19 cellular contexts compared by ENCODE assay signal in genomic region chr12:106141452-106141851, GRCh38. TPM values are rescaled to one million over a fixed set of nuclear protein-coding genes. Genes with fewer than 3 reads are reported as not detected.
DNase-seq lines count a peak whose midpoint lies in the region; ATAC-seq and TF ChIP-seq lines count a peak whose summit lies in the region.
"Had no signal": no experiment of that assay in that cellular context is flagged by ENCODE, and none has a peak within 500 bp of the region (broad histone marks: within the 10 kb centered on the region; RNA-seq: fewer than 3 reads in every experiment).

No MANE protein-coding gene starts in this region.

- H3K36me3 ChIP-seq in GM23338 (ENCODE audit: insufficient read depth) (no peaks in the 10 kb centered on the region), ascending aorta (no peaks in the 10 kb centered on the region), iPS-20b (ENCODE audit: insufficient read depth, low read depth, low read length) (no peaks in the 10 kb centered on the region), skeletal muscle tissue (ENCODE audit: control insufficient read depth in 3 of 3, insufficient read depth in 3 of 3, low read length in 3 of 3) (no peaks in the 10 kb centered on the region)
- H3K36me3 ChIP-seq: left lung, MG63, stomach had no signal

- H3K4me2 ChIP-seq in GM23338, result peak overlapping the region; percentile 91

- intact Hi-C loops in ascending aorta (cut with DNase I), result loop anchor here (10.0 kb wide), 1 partner anchor 617 kb away; no protein-coding TSS in a partner anchor

- H3K27ac ChIP-seq in GM23338 (ENCODE audit: low read depth) (peak overlapping the region; percentile 81; the same call in 1 of the 2 replicates), ascending aorta (peak overlapping the region; percentile 98 to 99), iPS-20b (ENCODE audit: low read length) (no peak overlapping the region), skeletal muscle tissue (ENCODE audit: low read depth, low read length) (peak overlapping the region; percentile 15)
- H3K27ac ChIP-seq: C4-2B, left lung had no signal

- H3K4me3 ChIP-seq in GM23338, result peak overlapping the region; percentile 82
- H3K4me3 ChIP-seq in ascending aorta, result peak overlapping the region; percentile 87 to 95
- H3K4me3 ChIP-seq in iPS-20b (ENCODE audit: low read length), result peak overlapping the region; percentile 83; the same call in 1 of the 2 replicates
- H3K4me3 ChIP-seq in skeletal muscle tissue (ENCODE audit: low read length in 3 of 3), result no peak overlapping the region
- H3K4me3 ChIP-seq: left lung, MG63, skin epidermis had no signal

- TF ChIP-seq CTCF in GM23338 (conservative IDR thresholded peaks at IDR 0.05; ENCODE audit: low read depth in 2 of 2) (no peak), ascending aorta (IDR thresholded peaks at IDR 0.05) (no peak)

- H3K79me2 ChIP-seq in GM23338 (replicated peaks; ENCODE audit: insufficient read depth), result peaks cover 61% of the 10 kb centered on the region

- peak overlapping the region; percentile 32; the same call in 1 of the 3 replicates for H3K4me3 Mint-ChIP-seq in GM23338
- no peak overlapping the region for H3K4me3 Mint-ChIP-seq in T-helper 17 cell
- H3K4me3 Mint-ChIP-seq: activated naive CD8-positive, alpha-beta T cell treated with anti-CD3 and anti-CD28 coated beads, Interleukin-2, amount 50 U/mL, for 24 hours had no signal

- H3K4me1 Mint-ChIP-seq in GM23338, result peaks cover 59% of the 10 kb centered on the region
- peaks cover 9% of the 10 kb centered on the region for H3K4me1 Mint-ChIP-seq in T-helper 17 cell

- H3K9ac ChIP-seq in iPS-20b (ENCODE audit: low read depth, low read length) (no peak overlapping the region), skeletal muscle tissue (ENCODE audit: low read depth in 1 of 3, low read length in 3 of 3) (peak overlapping the region in 1 of 3 donors; percentile 47)

- H3K9me3 ChIP-seq in ascending aorta, result no peaks in the 10 kb centered on the region
- H3K9me3 ChIP-seq in iPS-20b (ENCODE audit: insufficient read depth, low read depth, low read length), result no peaks in the 10 kb centered on the region
- H3K9me3 ChIP-seq in skeletal muscle tissue (ENCODE audit: control insufficient read depth in 3 of 3, low read length in 3 of 3), result no peaks in the 10 kb centered on the region
- H3K9me3 ChIP-seq in T-helper 17 cell (ENCODE audit: control insufficient read depth, low read length, poor library complexity, severe bottlenecking), result no peaks in the 10 kb centered on the region
- H3K9me3 ChIP-seq: left lung, MG63, stomach had no signal

- H3K27me3 ChIP-seq in GM23338 (ENCODE audit: insufficient read depth) (peaks cover 11% of the 10 kb centered on the region), ascending aorta (no peaks in the 10 kb centered on the region), iPS-20b (ENCODE audit: insufficient read depth, low read length) (peaks cover 18% of the 10 kb centered on the region), skeletal muscle tissue (ENCODE audit: control insufficient read depth in 3 of 3, insufficient read depth in 3 of 3, low read length in 3 of 3) (no peaks in the 10 kb centered on the region)
- H3K27me3 ChIP-seq: MG63 had no signal

- no peaks in the 10 kb centered on the region; the same call in 1 of the 2 replicates for H3F3A ChIP-seq in GM23338 (replicated peaks; ENCODE audit: low read depth)

- ATAC-seq in GM23338 (no peak), T-helper 17 cell (no peak)
- ATAC-seq in activated CD4-positive, CD25-positive, alpha-beta regulatory T cell treated with anti-CD3 and anti-CD28 coated beads, Interleukin-2, amount 50 U/mL, for 24 hours, result no peak
- ATAC-seq: activated naive CD8-positive, alpha-beta T cell treated with anti-CD3 and anti-CD28 coated beads, Interleukin-2, amount 50 U/mL, for 24 hours; left lung; naive thymus-derived CD4-positive, alpha-beta T cell had no signal

- H3K36me3 Mint-ChIP-seq in GM23338 (ENCODE audit: low read depth) (peaks cover 2% of the 10 kb centered on the region), T-helper 17 cell (ENCODE audit: low read depth) (peaks cover 4% of the 10 kb centered on the region)
- H3K36me3 Mint-ChIP-seq: naive thymus-derived CD4-positive, alpha-beta T cell had no signal

- no peak overlapping the region for H2AFZ ChIP-seq in GM23338

- H3K4me1 ChIP-seq in GM23338 (ENCODE audit: insufficient read depth) (peaks cover 52% of the 10 kb centered on the region), ascending aorta (peaks cover 0 to 28% of the 10 kb centered on the region in 2 donors), iPS-20b (ENCODE audit: insufficient read depth, low read length) (peaks cover 39% of the 10 kb centered on the region), skeletal muscle tissue (ENCODE audit: control insufficient read depth in 3 of 3, insufficient read depth in 3 of 3, low read length in 3 of 3) (peaks cover 42 to 59% (median 58%) of the 10 kb centered on the region in 3 donors)

- DNase-seq in GM23338 (ENCODE audit: low spot score), result no peak
- DNase-seq in ascending aorta (ENCODE audit: low spot score in 2 of 2), result no peak
- DNase-seq in T-helper 17 cell, result no peak
- DNase-seq in SHP77 treated with DMSO at 0.1 percent for 48 hours (lab: John Stamatoyannopoulos, UW), result no peak
- DNase-seq: activated naive CD8-positive, alpha-beta T cell treated with anti-CD3 and anti-CD28 coated beads, Interleukin-2, amount 50 U/mL, for 24 hours; DMS79; hippocampal formation; left lung; MG63; naive thymus-derived CD4-positive, alpha-beta T cell; NCI-H2081 treated with DMSO at 0.1 percent for 48 hours; NCI-H774; stomach; T1000 had no signal

- H3K27ac Mint-ChIP-seq in GM23338 (no peak overlapping the region), T-helper 17 cell (no peak overlapping the region)
- H3K27ac Mint-ChIP-seq: activated naive CD8-positive, alpha-beta T cell treated with anti-CD3 and anti-CD28 coated beads, Interleukin-2, amount 50 U/mL, for 24 hours; naive thymus-derived CD4-positive, alpha-beta T cell had no signal

- H3K9me3 Mint-ChIP-seq in GM23338, result no peaks in the 10 kb centered on the region
- H3K9me3 Mint-ChIP-seq: activated naive CD8-positive, alpha-beta T cell treated with anti-CD3 and anti-CD28 coated beads, Interleukin-2, amount 50 U/mL, for 24 hours had no signal

- no peaks in the 10 kb centered on the region for H4K20me1 ChIP-seq in GM23338 (replicated peaks; ENCODE audit: insufficient read depth)

- H3K9me2 ChIP-seq in GM23338 (ENCODE audit: insufficient read depth), result no peaks in the 10 kb centered on the region

- H3K27me3 Mint-ChIP-seq in GM23338 (ENCODE audit: insufficient read depth, low read depth, poor library complexity), result peaks cover 15% of the 10 kb centered on the region
- peaks cover 78% of the 10 kb centered on the region for H3K27me3 Mint-ChIP-seq in T-helper 17 cell

TF ChIP-seq in GM23338, 12 proteins besides CTCF, POLR2A, EP300 and RAD21 (continues in another document):
- TF ChIP-seq ETS1 (IDR thresholded peaks at IDR 0.05) (no peak), EZH2 (IDR thresholded peaks at IDR 0.05; ENCODE audit: low read depth, unreplicated experiment) (no peak), STAT1 (IDR thresholded peaks at IDR 0.05; ENCODE audit: unreplicated experiment) (no peak), ZNF114 (CRISPR knock-in tag; IDR thresholded peaks at IDR 0.05) (no peak), NANOG (IDR thresholded peaks at IDR 0.05; ENCODE audit: borderline replicate concordance) (no peak), JUNB (IDR thresholded peaks at IDR 0.05; ENCODE audit: unreplicated experiment) (no peak)

RNA-seq across cellular contexts. Expression of gene NUAK1, which starts 2.7 kb away (rescaled TPM):
- total RNA-seq in GM23338 (2014; rRNA removed; shearing (Covaris generic)), result 15.4 and 16.9 TPM in 2 replicates
- 4.7 and 5.4 TPM in 2 replicates for polyA plus RNA-seq in GM23338 (2016; fragmentation: Nextera tagmentation; extraction: Ambion mirVana)
- 29.7 TPM for total RNA-seq in ascending aorta
- total RNA-seq in skeletal muscle tissue, result 9.4 TPM
- under 1 TPM in 1 of 2 donors, not detected in 1; 0.05 TPM for total RNA-seq in T-helper 17 cell
- polyA plus RNA-seq: naive thymus-derived CD4-positive, alpha-beta T cell had no signal

Comparison
In these comparisons a context has a peak if more than half of its experiments do, and no peak if none do; other contexts are left out.
1. H3K4me3 ChIP-seq: peak in GM23338 (single experiment), ascending aorta (2 of 2) and iPS-20b (single experiment); none in skeletal muscle tissue (0 of 3).